In genomic region chr12:53417291-53417816, GRCh38 we compare ENCODE assay signal across 14 cellular contexts. TPM values are rescaled to one million over a fixed set of nuclear protein-coding genes. Genes with fewer than 3 reads are reported as not detected.
A peak's percentile ranks its signal among the peaks of the same experiment; 100 is the strongest.
DNase-seq lines count a peak whose midpoint lies in the region; ATAC-seq and TF ChIP-seq lines count a peak whose summit lies in the region.
"Not testable (repeated sequence)": the region's sequence is repeated elsewhere in the genome, so short reads cannot be mapped to it uniquely, and the experiment has no call there.
"Had no signal": no experiment of that assay in that cellular context is flagged by ENCODE, and none has a peak within 500 bp of the region (broad histone marks: within the 10 kb centered on the region; RNA-seq: fewer than 3 reads in every experiment).

No MANE protein-coding gene starts in this region.

- H3K4me1 Mint-ChIP-seq in activated CD4-positive, alpha-beta T cell treated with anti-CD3 and anti-CD28 coated beads for 36 hours: peaks cover 65% of the 10 kb centered on the region
- H3K4me1 Mint-ChIP-seq in naive thymus-derived CD4-positive, alpha-beta T cell: peaks cover 22 to 72% (median 63%) of the 10 kb centered on the region in 7 donors

- not testable (repeated sequence) for H3K9me3 ChIP-seq in HEK293 (ENCODE audit: control insufficient read depth, insufficient read depth, low read depth, low read length); naive thymus-derived CD4-positive, alpha-beta T cell (ENCODE audit: control insufficient read depth in 2 of 3, low read length in 3 of 3)

- intact Hi-C loops in activated CD4-positive, alpha-beta T cell treated with anti-CD3 and anti-CD28 coated beads for 36 hours (cut with DNase I, micrococcal nuclease): loop anchor here in 1 of 2 experiments (1.0 kb wide), 1 partner anchor 37 kb away; the partner anchor contains the start of gene SP1
- intact Hi-C loops in naive thymus-derived CD4-positive, alpha-beta T cell (cut with micrococcal nuclease): not testable (repeated sequence)

- ATAC-seq in activated CD4-positive, alpha-beta T cell treated with anti-CD3 and anti-CD28 coated beads for 36 hours: peak; percentile 46
- peak; percentile 30 to 61 for ATAC-seq in activated naive CD4-positive, alpha-beta T cell treated with anti-CD3 and anti-CD28 coated beads, Interleukin-2, amount 50 U/mL, for 72 hours
- ATAC-seq in naive thymus-derived CD4-positive, alpha-beta T cell: not testable (repeated sequence)
- ATAC-seq in stimulated activated naive CD8-positive, alpha-beta T cell treated with anti-CD3 and anti-CD28 coated beads, Interleukin-15, Interleukin-2, amounts not matched to agents 100 U/mL and 50 U/mL, for 24 hours: peak; percentile 19

- H3K27ac ChIP-seq in HEK293 (ENCODE audit: extremely low read depth, low read depth, low read length); naive thymus-derived CD4-positive, alpha-beta T cell (ENCODE audit: low read depth, low read length): not testable (repeated sequence)

- peaks cover 8 to 16% of the 10 kb centered on the region in 2 experiments for H3K36me3 ChIP-seq in HEK293 (ENCODE audit: control insufficient read depth in 2 of 2, insufficient read depth in 1 of 2, low read length in 2 of 2)
- H3K36me3 ChIP-seq in naive thymus-derived CD4-positive, alpha-beta T cell (ENCODE audit: control insufficient read depth in 2 of 3, insufficient read depth in 3 of 3, low read length in 3 of 3): not testable (repeated sequence)

- H3K4me3 ChIP-seq in HEK293 (ENCODE audit: low read depth, low read length); NB4 (ENCODE audit: low read depth, low read length); naive thymus-derived CD4-positive, alpha-beta T cell (ENCODE audit: low read length): not testable (repeated sequence)

- DNase-seq in CD1c-positive myeloid dendritic cell (ENCODE audit: extremely low spot score) (peak; percentile 85), NB4 (ENCODE audit: low read depth) (peak; percentile 67), SKM-1 (lab: John Stamatoyannopoulos, UW; ENCODE audit: unreplicated experiment) (peak; percentile 28)
- DNase-seq in activated CD4-positive, alpha-beta T cell treated with anti-CD3 and anti-CD28 coated beads for 36 hours: peak; percentile 48
- peak in 1 of 2 donors; percentile 28 for DNase-seq in activated naive CD4-positive, alpha-beta T cell treated with anti-CD3 and anti-CD28 coated beads, Interleukin-2, amount 50 U/mL, for 72 hours (ENCODE audit: low spot score in 2 of 2)
- DNase-seq in naive thymus-derived CD4-positive, alpha-beta T cell: peak in 7 of 9 donors; percentile 9 to 49 (median 31)
- not testable (repeated sequence) for DNase-seq in stimulated activated naive CD8-positive, alpha-beta T cell treated with anti-CD3 and anti-CD28 coated beads, Interleukin-15, Interleukin-2, amounts not matched to agents 100 U/mL and 50 U/mL, for 24 hours

- not testable (repeated sequence) for TF ChIP-seq POLR2A in NB4 (IDR thresholded peaks at IDR 0.05; ENCODE audit: extremely low read depth, insufficient read length)

- peak overlapping the region; percentile 30 for H3K27ac Mint-ChIP-seq in activated CD4-positive, alpha-beta T cell treated with anti-CD3 and anti-CD28 coated beads for 36 hours
- peak overlapping the region; percentile 54 to 94 for H3K27ac Mint-ChIP-seq in activated naive CD4-positive, alpha-beta T cell treated with anti-CD3 and anti-CD28 coated beads, Interleukin-2, amount 50 U/mL, for 72 hours
- H3K27ac Mint-ChIP-seq in naive thymus-derived CD4-positive, alpha-beta T cell: peak overlapping the region in 5 of 9 donors; percentile 34 to 76 (median 52)

- not testable (repeated sequence) for H3K4me1 ChIP-seq in HEK293 (ENCODE audit: control insufficient read depth, insufficient read depth, low read length)
- peaks cover 9 to 13% of the 10 kb centered on the region in 2 donors for H3K4me1 ChIP-seq in naive thymus-derived CD4-positive, alpha-beta T cell (ENCODE audit: control insufficient read depth in 2 of 2, insufficient read depth in 2 of 2, low read length in 2 of 2)

- CTCF ChIA-PET in HEK293 (lab: Yijun Ruan, JAX): interaction anchor here (0.6 to 2.7 kb wide), 7 partner anchors 58 to 96 kb away, joined by 3 to 25 read pairs (median 4); partner anchors contain the start of gene AAAS
- CTCF ChIA-PET in activated CD4-positive, alpha-beta T cell treated with anti-CD3 and anti-CD28 coated beads for 36 hours (lab: Charles Lee): interaction anchor here (0.6 to 5.7 kb wide), 13 partner anchors 11 to 351 kb away, joined by 3 to 43 read pairs (median 5); partner anchors contain the start of gene AAAS
- CTCF ChIA-PET in naive thymus-derived CD4-positive, alpha-beta T cell (lab: Charles Lee): interaction anchor here (0.6 to 2.4 kb wide), 11 partner anchors 18 to 1233 kb away, joined by 3 to 29 read pairs (median 4); no protein-coding TSS in a partner anchor

- H3K27me3 Mint-ChIP-seq in activated CD4-positive, alpha-beta T cell treated with anti-CD3 and anti-CD28 coated beads for 36 hours; naive thymus-derived CD4-positive, alpha-beta T cell: not testable (repeated sequence)

- TF ChIP-seq CTCF in HEK293 (tag by site-specific recombination; IDR thresholded peaks at IDR 0.05); NB4 (IDR thresholded peaks at IDR 0.05; ENCODE audit: low read depth, low read length): not testable (repeated sequence)

- not testable (repeated sequence) for H3K9me3 Mint-ChIP-seq in activated CD4-positive, alpha-beta T cell treated with anti-CD3 and anti-CD28 coated beads for 36 hours (ENCODE audit: low read depth); activated naive CD4-positive, alpha-beta T cell treated with anti-CD3 and anti-CD28 coated beads, Interleukin-2, amount 50 U/mL, for 72 hours; naive thymus-derived CD4-positive, alpha-beta T cell

- H3K4me3 Mint-ChIP-seq in activated CD4-positive, alpha-beta T cell treated with anti-CD3 and anti-CD28 coated beads for 36 hours: not testable (repeated sequence)
- H3K4me3 Mint-ChIP-seq in naive thymus-derived CD4-positive, alpha-beta T cell: peak overlapping the region in 8 of 10 donors; percentile 17 to 67 (median 40)

- H3K36me3 Mint-ChIP-seq in activated CD4-positive, alpha-beta T cell treated with anti-CD3 and anti-CD28 coated beads for 36 hours (ENCODE audit: low read depth): peaks cover 14% of the 10 kb centered on the region
- H3K36me3 Mint-ChIP-seq in activated naive CD4-positive, alpha-beta T cell treated with anti-CD3 and anti-CD28 coated beads, Interleukin-2, amount 50 U/mL, for 72 hours; naive thymus-derived CD4-positive, alpha-beta T cell: not testable (repeated sequence)

- POLR2A ChIA-PET in HEK293 (lab: Yijun Ruan, JAX): interaction anchor here (0.6 kb wide), 1 partner anchor 38 kb away, joined by 4 read pairs; no protein-coding TSS in a partner anchor
- POLR2A ChIA-PET in activated CD4-positive, alpha-beta T cell treated with anti-CD3 and anti-CD28 coated beads for 36 hours (lab: Charles Lee): interaction anchor here (0.6 to 0.9 kb wide), 4 partner anchors 38 to 863 kb away, joined by 3 to 5 read pairs (median 4); partner anchors contain the start of genes HNRNPA1, SP1 and TARBP2
- POLR2A ChIA-PET in naive thymus-derived CD4-positive, alpha-beta T cell (lab: Charles Lee): interaction anchor here (0.6 to 1.6 kb wide), 8 partner anchors 10 to 93 kb away, joined by 3 to 6 read pairs (median 4); partner anchors contain the start of genes SP1 and TARBP2

- H3K27me3 ChIP-seq in naive thymus-derived CD4-positive, alpha-beta T cell (ENCODE audit: control insufficient read depth in 2 of 2, insufficient read depth in 2 of 2, low read length in 2 of 2): not testable (repeated sequence)

TF ChIP-seq in HEK293, 187 proteins besides CTCF, POLR2A, EP300 and RAD21:
- TF ChIP-seq PRDM6 (tag by site-specific recombination; IDR thresholded peaks at IDR 0.05): peak; percentile 42; the same call in 1 of the 2 replicates

RNA-seq across cellular contexts. Expression of gene AMHR2, which starts 6.3 kb away (rescaled TPM):
- not detected for total RNA-seq in activated CD4-positive, alpha-beta T cell treated with anti-CD3 and anti-CD28 coated beads for 36 hours
- total RNA-seq in activated naive CD4-positive, alpha-beta T cell treated with anti-CD3 and anti-CD28 coated beads, Interleukin-2, amount 50 U/mL, for 72 hours: under 1 TPM in 1 of 2 donors, not detected in 1; 0.25 TPM
- not detected for total RNA-seq in naive thymus-derived CD4-positive, alpha-beta T cell
- not detected for polyA plus RNA-seq in naive thymus-derived CD4-positive, alpha-beta T cell
- total RNA-seq: activated CD8-positive, alpha-beta T cell treated with anti-CD3 and anti-CD28 coated beads, Interleukin-2, amount 10 ng/mL, durations not matched to agents 7 days and 5 days; mammary epithelial cell; skeletal muscle tissue; T-helper 1 cell treated with Interleukin-12 subunit alpha and Interleukin-12 subunit beta and Interleukin-4 antibody, amounts not matched to agents 30 ng/mL and 1 ng/mL, for 36 hours; temporal lobe; WTC11 had no signal
- polyA plus RNA-seq: mammary epithelial cell had no signal

RNA-seq across cellular contexts. Expression of gene PRR13, which starts 24.2 kb away (rescaled TPM):
- total RNA-seq in activated CD4-positive, alpha-beta T cell treated with anti-CD3 and anti-CD28 coated beads for 36 hours: 100 to 1,000 TPM; 250 to 266 TPM
- 100 to 1,000 TPM; 170 to 226 TPM for total RNA-seq in activated naive CD4-positive, alpha-beta T cell treated with anti-CD3 and anti-CD28 coated beads, Interleukin-2, amount 50 U/mL, for 72 hours
- 100 to 1,000 TPM; 147 to 215 (median 201) TPM for total RNA-seq in naive thymus-derived CD4-positive, alpha-beta T cell
- polyA plus RNA-seq in naive thymus-derived CD4-positive, alpha-beta T cell: 100 to 1,000 TPM; 493 to 529 TPM

RNA-seq across cellular contexts. Expression of gene PCBP2, which starts 34.5 kb away (rescaled TPM):
- 100 to 1,000 TPM; 881 to 999 TPM for total RNA-seq in activated CD4-positive, alpha-beta T cell treated with anti-CD3 and anti-CD28 coated beads for 36 hours
- total RNA-seq in activated naive CD4-positive, alpha-beta T cell treated with anti-CD3 and anti-CD28 coated beads, Interleukin-2, amount 50 U/mL, for 72 hours: 1,000 to 10,000 TPM in 1 of 2 donors, 100 to 1,000 TPM in 1; 786 to 1,016 TPM
- 1,000 to 10,000 TPM in 2 of 5 experiments, 100 to 1,000 TPM in 3; 737 to 1,110 (median 928) TPM for total RNA-seq in naive thymus-derived CD4-positive, alpha-beta T cell
- 100 to 1,000 TPM; 148 to 158 TPM for polyA plus RNA-seq in naive thymus-derived CD4-positive, alpha-beta T cell

RNA-seq across cellular contexts. Expression of gene SP1, which starts 37.4 kb away (rescaled TPM):
- 10 to 100 TPM; 76.8 to 93.5 TPM for total RNA-seq in activated CD4-positive, alpha-beta T cell treated with anti-CD3 and anti-CD28 coated beads for 36 hours
- 100 to 1,000 TPM in 1 of 2 donors, 10 to 100 TPM in 1; 86.0 to 156 TPM for total RNA-seq in activated naive CD4-positive, alpha-beta T cell treated with anti-CD3 and anti-CD28 coated beads, Interleukin-2, amount 50 U/mL, for 72 hours
- 100 to 1,000 TPM in 2 of 5 experiments, 10 to 100 TPM in 3; 62.7 to 103 (median 79.6) TPM for total RNA-seq in naive thymus-derived CD4-positive, alpha-beta T cell
- polyA plus RNA-seq in naive thymus-derived CD4-positive, alpha-beta T cell: 10 to 100 TPM; 10.2 to 13.6 TPM
